17 cellular contexts compared by ENCODE assay signal in genomic region chr3:43192028-43192427, GRCh38.
DNase-seq lines count a peak whose midpoint lies in the region; ATAC-seq and TF ChIP-seq lines count a peak whose summit lies in the region.
"Had no signal": no experiment of that assay in that cellular context is flagged by ENCODE, and none has a peak within 500 bp of the region (broad histone marks: within the 10 kb centered on the region; RNA-seq: fewer than 3 reads in every experiment).

No MANE protein-coding gene starts in this region.

- ATAC-seq in stimulated activated naive CD8-positive, alpha-beta T cell treated with anti-CD3 and anti-CD28 coated beads, Interleukin-15, amount 100 ng/mL, for 72 hours = no peak
- ATAC-seq: HCT116 had no signal

- in situ Hi-C loops in brain microvascular endothelial cell (cut with HindIII; ENCODE audit: low pct_ligation_motif_present, low sequenced_read_pairs) = no loop called here

- H3K36me3 ChIP-seq in SJSA1 (no peaks in the 10 kb centered on the region), brain microvascular endothelial cell (replicated peaks) (no peaks in the 10 kb centered on the region), SJCRH30 (no peaks in the 10 kb centered on the region)

- no peaks in the 10 kb centered on the region for H3K27me3 ChIP-seq in SJSA1 (replicated peaks)
- no peaks in the 10 kb centered on the region for H3K27me3 ChIP-seq in brain microvascular endothelial cell (replicated peaks)
- no peaks in the 10 kb centered on the region for H3K27me3 ChIP-seq in SJCRH30

- no peak overlapping the region for H3K4me3 Mint-ChIP-seq in activated naive CD4-positive, alpha-beta T cell treated with anti-CD3 and anti-CD28 coated beads, Interleukin-2, amount 50 U/mL, for 24 hours
- H3K4me3 Mint-ChIP-seq in activated naive CD4-positive, alpha-beta T cell treated with anti-CD3 and anti-CD28 coated beads for 36 hours = no peak overlapping the region
- H3K4me3 Mint-ChIP-seq in stimulated activated naive CD8-positive, alpha-beta T cell treated with anti-CD3 and anti-CD28 coated beads, Interleukin-15, amount 100 ng/mL, for 72 hours = peak overlapping the region in 1 of 2 donors; percentile 1
- H3K4me3 Mint-ChIP-seq in T-helper 2 cell treated with Interferon-gamma antibody and Interleukin-4, amounts not matched to agents 5 μg/mL and 100 μg/mL, for 36 hours = no peak overlapping the region

- H3K36me3 Mint-ChIP-seq in activated naive CD4-positive, alpha-beta T cell treated with anti-CD3 and anti-CD28 coated beads, Interleukin-2, amount 50 U/mL, for 24 hours = peaks cover 5% of the 10 kb centered on the region
- H3K36me3 Mint-ChIP-seq in activated naive CD4-positive, alpha-beta T cell treated with anti-CD3 and anti-CD28 coated beads for 36 hours (ENCODE audit: low read depth) = no peaks in the 10 kb centered on the region
- peaks cover 4% of the 10 kb centered on the region for H3K36me3 Mint-ChIP-seq in T-helper 2 cell treated with Interferon-gamma antibody and Interleukin-4, amounts not matched to agents 5 μg/mL and 100 μg/mL, for 36 hours (ENCODE audit: low read depth)

- peak overlapping the region; percentile 83 for H3K27ac ChIP-seq in SJSA1
- peak overlapping the region; percentile 93 for H3K27ac ChIP-seq in brain microvascular endothelial cell
- no peak overlapping the region for H3K27ac ChIP-seq in SJCRH30
- H3K27ac ChIP-seq: C4-2B had no signal

- H3K27ac Mint-ChIP-seq in activated naive CD4-positive, alpha-beta T cell treated with anti-CD3 and anti-CD28 coated beads, Interleukin-2, amount 50 U/mL, for 24 hours = peak overlapping the region; percentile 90
- no peak overlapping the region for H3K27ac Mint-ChIP-seq in activated naive CD4-positive, alpha-beta T cell treated with anti-CD3 and anti-CD28 coated beads for 36 hours
- peak overlapping the region; percentile 2 to 13 for H3K27ac Mint-ChIP-seq in stimulated activated naive CD8-positive, alpha-beta T cell treated with anti-CD3 and anti-CD28 coated beads, Interleukin-15, amount 100 ng/mL, for 72 hours
- H3K27ac Mint-ChIP-seq in T-helper 2 cell treated with Interferon-gamma antibody and Interleukin-4, amounts not matched to agents 5 μg/mL and 100 μg/mL, for 36 hours = no peak overlapping the region

- no peaks in the 10 kb centered on the region for H3K27me3 Mint-ChIP-seq in activated naive CD4-positive, alpha-beta T cell treated with anti-CD3 and anti-CD28 coated beads, Interleukin-2, amount 50 U/mL, for 24 hours
- H3K27me3 Mint-ChIP-seq in activated naive CD4-positive, alpha-beta T cell treated with anti-CD3 and anti-CD28 coated beads for 36 hours (ENCODE audit: low read depth) = no peaks in the 10 kb centered on the region
- H3K27me3 Mint-ChIP-seq in stimulated activated naive CD8-positive, alpha-beta T cell treated with anti-CD3 and anti-CD28 coated beads, Interleukin-15, amount 100 ng/mL, for 72 hours = no peaks in the 10 kb centered on the region
- peaks cover 39% of the 10 kb centered on the region for H3K27me3 Mint-ChIP-seq in T-helper 2 cell treated with Interferon-gamma antibody and Interleukin-4, amounts not matched to agents 5 μg/mL and 100 μg/mL, for 36 hours (ENCODE audit: low read depth)

- peaks cover 8% of the 10 kb centered on the region for H3K9me3 Mint-ChIP-seq in activated naive CD4-positive, alpha-beta T cell treated with anti-CD3 and anti-CD28 coated beads, Interleukin-2, amount 50 U/mL, for 24 hours
- H3K9me3 Mint-ChIP-seq in activated naive CD4-positive, alpha-beta T cell treated with anti-CD3 and anti-CD28 coated beads for 36 hours = peaks cover 1% of the 10 kb centered on the region
- peaks cover 10 to 24% of the 10 kb centered on the region in 2 donors for H3K9me3 Mint-ChIP-seq in stimulated activated naive CD8-positive, alpha-beta T cell treated with anti-CD3 and anti-CD28 coated beads, Interleukin-15, amount 100 ng/mL, for 72 hours
- peaks cover 17% of the 10 kb centered on the region for H3K9me3 Mint-ChIP-seq in T-helper 2 cell treated with Interferon-gamma antibody and Interleukin-4, amounts not matched to agents 5 μg/mL and 100 μg/mL, for 36 hours

- no peak overlapping the region for H3K4me3 ChIP-seq in SJSA1
- H3K4me3 ChIP-seq in brain microvascular endothelial cell (ENCODE audit: low read depth, low read length) = no peak overlapping the region
- H3K4me3 ChIP-seq in SJCRH30 = no peak overlapping the region
- H3K4me3 ChIP-seq: GM23248 had no signal

- CTCF ChIA-PET in activated naive CD4-positive, alpha-beta T cell treated with anti-CD3 and anti-CD28 coated beads for 36 hours (lab: Charles Lee) = no interaction called here

- TF ChIP-seq CTCF in brain microvascular endothelial cell (IDR thresholded peaks at IDR 0.05; ENCODE audit: low read depth, low read length, missing control alignments) = no peak

- intact Hi-C loops in activated naive CD4-positive, alpha-beta T cell treated with anti-CD3 and anti-CD28 coated beads for 36 hours (cut with micrococcal nuclease) = no loop called here

- H3K4me1 ChIP-seq in SJSA1 (replicated peaks) (peaks cover 34% of the 10 kb centered on the region), SJCRH30 (no peaks in the 10 kb centered on the region)

- H3K9me3 ChIP-seq in SJSA1 (replicated peaks) (no peaks in the 10 kb centered on the region), SJCRH30 (replicated peaks) (no peaks in the 10 kb centered on the region)

- DNase-seq in activated naive CD4-positive, alpha-beta T cell treated with anti-CD3 and anti-CD28 coated beads for 36 hours = no peak
- DNase-seq in SJSA1 (ENCODE audit: low read depth in 1 of 2, low spot score in 2 of 2) = no peak
- DNase-seq in brain microvascular endothelial cell = no peak
- DNase-seq in stimulated activated naive CD8-positive, alpha-beta T cell treated with anti-CD3 and anti-CD28 coated beads, Interleukin-15, amount 100 ng/mL, for 72 hours = no peak
- no peak for DNase-seq in NCI-H2081 treated with DMSO at 0.1 percent for 48 hours (lab: John Stamatoyannopoulos, UW)
- no peak for DNase-seq in T-helper 2 cell treated with Interferon-gamma antibody and Interleukin-4, amounts not matched to agents 5 μg/mL and 100 μg/mL, for 36 hours (ENCODE audit: low spot score)
- DNase-seq in SJCRH30 = no peak
- DNase-seq: DMS79 treated with DMSO at 0.1 percent for 48 hours, GM23248, KBM-7, NCI-H1092 treated with DMSO at 0.1 percent for 48 hours, NCI-H2029, NCI-H510A treated with DMSO at 0.1 percent for 48 hours, SIG-M5 had no signal

- H3K4me1 Mint-ChIP-seq in activated naive CD4-positive, alpha-beta T cell treated with anti-CD3 and anti-CD28 coated beads, Interleukin-2, amount 50 U/mL, for 24 hours = peaks cover 68% of the 10 kb centered on the region
- peaks cover 58% of the 10 kb centered on the region for H3K4me1 Mint-ChIP-seq in activated naive CD4-positive, alpha-beta T cell treated with anti-CD3 and anti-CD28 coated beads for 36 hours (ENCODE audit: low read depth)
- H3K4me1 Mint-ChIP-seq in stimulated activated naive CD8-positive, alpha-beta T cell treated with anti-CD3 and anti-CD28 coated beads, Interleukin-15, amount 100 ng/mL, for 72 hours = peaks cover 56% of the 10 kb centered on the region
- H3K4me1 Mint-ChIP-seq in T-helper 2 cell treated with Interferon-gamma antibody and Interleukin-4, amounts not matched to agents 5 μg/mL and 100 μg/mL, for 36 hours (ENCODE audit: low read depth) = peaks cover 31% of the 10 kb centered on the region

Comparison
In these comparisons a context has a peak if more than half of its experiments do, and no peak if none do; other contexts are left out.
1. H3K27ac Mint-ChIP-seq: peak in activated naive CD4-positive, alpha-beta T cell treated with anti-CD3 and anti-CD28 coated beads, Interleukin-2, amount 50 U/mL, for 24 hours (single experiment) and stimulated activated naive CD8-positive, alpha-beta T cell treated with anti-CD3 and anti-CD28 coated beads, Interleukin-15, amount 100 ng/mL, for 72 hours (2 of 2); none in activated naive CD4-positive, alpha-beta T cell treated with anti-CD3 and anti-CD28 coated beads for 36 hours (single experiment) and T-helper 2 cell treated with Interferon-gamma antibody and Interleukin-4, amounts not matched to agents 5 μg/mL and 100 μg/mL, for 36 hours (single experiment).